ENCODE assay signal across 25 cellular contexts in genomic region chr6:74467533-74468215, GRCh38.
"Had no signal": no experiment of that assay in that cellular context is flagged by ENCODE, and none has a peak within 500 bp of the region (broad histone marks: within the 10 kb centered on the region; RNA-seq: fewer than 3 reads in every experiment).

No MANE protein-coding gene starts in this region.

- H3K4me1 Mint-ChIP-seq: stimulated activated naive CD8-positive, alpha-beta T cell treated with anti-CD3 and anti-CD28 coated beads, Interleukin-15, amount 100 ng/mL, for 72 hours had no signal

- DNase-seq: activated CD4-positive, alpha-beta T cell treated with anti-CD3 and anti-CD28 coated beads, Interleukin-2, amount 50 U/mL, for 1 hour; activated CD8-positive, alpha-beta memory T cell treated with anti-CD3 and anti-CD28 coated beads, Interleukin-2, amount 50 U/mL, for 4 hours; activated effector memory CD4-positive, alpha-beta T cell treated with Interleukin-2 at 50 U/mL for 16 hours; activated naive CD4-positive, alpha-beta T cell treated with anti-CD3 and anti-CD28 coated beads, Interleukin-2, amount 50 U/mL, for 16 hours; activated T-cell treated with anti-CD3 and anti-CD28 coated beads, Interleukin-2, amount 50 U/mL, for 48 hours; cerebellar nuclear complex; cortex of kidney; erythroblast; left lung; mammary epithelial cell; right cardiac atrium; stimulated activated CD4-positive, alpha-beta T cell treated with anti-CD3 and anti-CD28 coated beads, Interleukin-15, amount 100 ng/mL, for 24 hours; stimulated activated CD4-positive, alpha-beta T cell treated with anti-CD3 and anti-CD28 coated beads, Interleukin-2, amount 100 ng/mL, for 48 hours; stimulated activated naive CD8-positive, alpha-beta T cell treated with anti-CD3 and anti-CD28 coated beads, Interleukin-15, amount 100 ng/mL, for 72 hours; T1000; transverse colon had no signal

- H3K27me3 Mint-ChIP-seq: stimulated activated naive CD8-positive, alpha-beta T cell treated with anti-CD3 and anti-CD28 coated beads, Interleukin-15, amount 100 ng/mL, for 72 hours had no signal

- H3K4me3 Mint-ChIP-seq: stimulated activated naive CD8-positive, alpha-beta T cell treated with anti-CD3 and anti-CD28 coated beads, Interleukin-15, amount 100 ng/mL, for 72 hours had no signal

- ATAC-seq: activated CD4-positive, CD25-positive, alpha-beta regulatory T cell treated with anti-CD3 and anti-CD28 coated beads, Interleukin-2, amount 50 U/mL, for 24 hours; gastroesophageal sphincter; heart left ventricle; left lung; right cardiac atrium; stimulated activated naive CD8-positive, alpha-beta T cell treated with anti-CD3 and anti-CD28 coated beads, Interleukin-15, amount 100 ng/mL, for 72 hours had no signal

- H3K4me3 ChIP-seq: ascending aorta, breast epithelium, gastroesophageal sphincter, heart left ventricle, left lung, prostate gland, skin epidermis, suprapubic skin, transverse colon, vagina had no signal
